21 cellular contexts compared by ENCODE assay signal in genomic region chr3:126347543-126348161, GRCh38. TPM values are rescaled to one million over a fixed set of nuclear protein-coding genes. Genes with fewer than 3 reads are reported as not detected.
DNase-seq lines count a peak whose midpoint lies in the region; ATAC-seq and TF ChIP-seq lines count a peak whose summit lies in the region.
"Had no signal": no experiment of that assay in that cellular context is flagged by ENCODE, and none has a peak within 500 bp of the region (broad histone marks: within the 10 kb centered on the region; RNA-seq: fewer than 3 reads in every experiment).

No MANE protein-coding gene starts in this region.

- peak; percentile 84 to 98 for TF ChIP-seq EP300 in tibial nerve (IDR thresholded peaks at IDR 0.05)

- H3K36me3 ChIP-seq in endodermal cell (ENCODE audit: control insufficient read depth, insufficient read depth, low read length) (no peaks in the 10 kb centered on the region), tibial nerve (peaks cover 0 to 92% (median 15%) of the 10 kb centered on the region in 3 donors), hepatocyte (replicated peaks; ENCODE audit: insufficient read depth, low read depth) (no peaks in the 10 kb centered on the region)

- no peak overlapping the region for H3K4me2 ChIP-seq in hepatocyte

- TF ChIP-seq POLR2A in tibial nerve (IDR thresholded peaks at IDR 0.05), result peak in 1 of 2 donors; percentile 50

- ATAC-seq in natural killer cell treated with Interleukin-12 subunit alpha and Interleukin-12 subunit beta and Interleukin-15 and Interleukin-18, amount 100 ng/mL, for 72 hours, result no peak
- no peak for ATAC-seq in stimulated activated naive CD8-positive, alpha-beta T cell treated with anti-CD3 and anti-CD28 coated beads, Interleukin-15, Interleukin-2, amounts not matched to agents 100 U/mL and 50 U/mL, for 24 hours

- 86 to 91% methylated on average over 4 to 8 of the region's 8 CpGs for whole genome bisulfite sequencing in endodermal cell (ENCODE audit: insufficient coverage in 1 of 2, insufficient read length in 1 of 2), 2 experiments
- WGBS in tibial nerve, 2 donors, result 56 to 61% methylated on average over 8 of the region's 8 CpGs
- 82% methylated on average over 8 of the region's 8 CpGs for WGBS in hepatocyte (ENCODE audit: low lambda C conversion rate, missing lambda C conversion rate)

- no peaks in the 10 kb centered on the region for H3K79me2 ChIP-seq in hepatocyte
- H3K79me2 ChIP-seq: parathyroid adenoma had no signal

- H3K4me1 ChIP-seq in endodermal cell (ENCODE audit: control insufficient read depth, insufficient read depth, low read length) (no peaks in the 10 kb centered on the region), tibial nerve (peaks cover 3 to 97% (median 59%) of the 10 kb centered on the region in 4 donors), hepatocyte (ENCODE audit: insufficient read depth) (peaks cover 2% of the 10 kb centered on the region)
- H3K4me1 ChIP-seq: parathyroid adenoma had no signal

- no peak overlapping the region for H3K4me3 ChIP-seq in endodermal cell (ENCODE audit: low read length)
- H3K4me3 ChIP-seq in tibial nerve, result no peak overlapping the region
- no peak overlapping the region for H3K4me3 ChIP-seq in hepatocyte
- H3K4me3 ChIP-seq: thoracic aorta had no signal

- H3K9me2 ChIP-seq in hepatocyte (replicated peaks; ENCODE audit: insufficient read depth), result no peaks in the 10 kb centered on the region

- peaks cover 2% of the 10 kb centered on the region for H4K20me1 ChIP-seq in hepatocyte (ENCODE audit: insufficient read depth, poor library complexity, severe bottlenecking)

- H3K27ac ChIP-seq in endodermal cell (ENCODE audit: low read depth, low read length) (no peak overlapping the region), tibial nerve (peak overlapping the region; percentile 66 to 100 (median 96)), hepatocyte (no peak overlapping the region)
- H3K27ac ChIP-seq: parathyroid adenoma, thoracic aorta had no signal

- H3K9me3 ChIP-seq in endodermal cell (ENCODE audit: control insufficient read depth, low read length) (no peaks in the 10 kb centered on the region), tibial nerve (no peaks in the 10 kb centered on the region), hepatocyte (ENCODE audit: low read depth) (no peaks in the 10 kb centered on the region)
- H3K9me3 ChIP-seq: thoracic aorta had no signal

- no peak overlapping the region for H3K4me3 Mint-ChIP-seq in activated T-cell treated with anti-CD3 and anti-CD28 coated beads, Interleukin-2, amount 50 U/mL, for 24 hours
- H3K4me3 Mint-ChIP-seq in endodermal cell, result no peak overlapping the region
- no peak overlapping the region for H3K4me3 Mint-ChIP-seq in natural killer cell treated with Interleukin-12 subunit alpha and Interleukin-12 subunit beta and Interleukin-15 and Interleukin-18, amount 100 ng/mL, for 72 hours
- H3K4me3 Mint-ChIP-seq: activated T-helper 1 cell treated with anti-CD3 and anti-CD28 coated beads, Interleukin-12 subunit alpha, Interleukin-12 subunit beta, Interleukin-2, Interleukin-4 antibody, amounts not matched to agents 30 ng/mL and 10 ng/mL and 1 ng/mL, durations not matched to agents 14 hours and 24 hours and 36 hours; CD4-positive, alpha-beta T cell; T-helper 2 cell treated with Interferon-gamma antibody and Interleukin-4, amounts not matched to agents 5 μg/mL and 100 μg/mL, for 36 hours had no signal

- peak; percentile 9 for DNase-seq in activated T-cell treated with anti-CD3 and anti-CD28 coated beads, Interleukin-2, amount 50 U/mL, for 24 hours
- DNase-seq in activated T-cell treated with anti-CD3 and anti-CD28 coated beads for 4 hours (no peak), endodermal cell (peak; percentile 43), tibial nerve (ENCODE audit: low spot score in 2 of 2) (peak in 1 of 2 donors; percentile 13), hepatocyte (ENCODE audit: low spot score) (no peak), iPS-NIHi7 (ENCODE audit: extremely low spot score) (no peak)
- peak; percentile 51 for DNase-seq in natural killer cell treated with Interleukin-12 subunit alpha and Interleukin-12 subunit beta and Interleukin-15 and Interleukin-18, amount 100 ng/mL, for 72 hours (ENCODE audit: low spot score)
- no peak for DNase-seq in stimulated activated naive CD8-positive, alpha-beta T cell treated with anti-CD3 and anti-CD28 coated beads, Interleukin-15, Interleukin-2, amounts not matched to agents 100 U/mL and 50 U/mL, for 24 hours
- DNase-seq: activated CD4-positive, alpha-beta T cell treated with anti-CD3 and anti-CD28 coated beads for 48 hours; amniotic stem cell; NCI-H1436 treated with DMSO at 0.1 percent for 48 hours; NCI-H2227 treated with DMSO at 0.1 percent for 48 hours; SIG-M5 had no signal

- no peaks in the 10 kb centered on the region for H3K4me1 Mint-ChIP-seq in activated T-cell treated with anti-CD3 and anti-CD28 coated beads, Interleukin-2, amount 50 U/mL, for 24 hours (ENCODE audit: low read depth)
- H3K4me1 Mint-ChIP-seq in endodermal cell, result peaks cover 4% of the 10 kb centered on the region
- H3K4me1 Mint-ChIP-seq in natural killer cell treated with Interleukin-12 subunit alpha and Interleukin-12 subunit beta and Interleukin-15 and Interleukin-18, amount 100 ng/mL, for 72 hours (ENCODE audit: low read depth in 2 of 2), result no peaks in the 10 kb centered on the region

- TF ChIP-seq CTCF in endodermal cell (conservative IDR thresholded peaks at IDR 0.05), result no peak
- no peak for TF ChIP-seq CTCF in tibial nerve (IDR thresholded peaks at IDR 0.05)
- no peak for TF ChIP-seq CTCF in hepatocyte (IDR thresholded peaks at IDR 0.05; ENCODE audit: poor library complexity)

- H2AFZ ChIP-seq in hepatocyte, result no peak overlapping the region
- H2AFZ ChIP-seq: parathyroid adenoma had no signal

- no peak overlapping the region for H3K9ac ChIP-seq in endodermal cell (ENCODE audit: extremely low read depth, low read length, poor library complexity, severe bottlenecking)
- H3K9ac ChIP-seq: parathyroid adenoma had no signal

- H3K36me3 Mint-ChIP-seq in activated T-cell treated with anti-CD3 and anti-CD28 coated beads, Interleukin-2, amount 50 U/mL, for 24 hours (ENCODE audit: low read depth), result no peaks in the 10 kb centered on the region
- peaks cover 14% of the 10 kb centered on the region for H3K36me3 Mint-ChIP-seq in endodermal cell (ENCODE audit: low read depth)
- no peaks in the 10 kb centered on the region for H3K36me3 Mint-ChIP-seq in natural killer cell treated with Interleukin-12 subunit alpha and Interleukin-12 subunit beta and Interleukin-15 and Interleukin-18, amount 100 ng/mL, for 72 hours

- H3K27me3 ChIP-seq in endodermal cell (ENCODE audit: control insufficient read depth, insufficient read depth, low read length, poor library complexity, severe bottlenecking) (no peaks in the 10 kb centered on the region), tibial nerve (no peaks in the 10 kb centered on the region), hepatocyte (no peaks in the 10 kb centered on the region)

- H3K27ac Mint-ChIP-seq in activated T-cell treated with anti-CD3 and anti-CD28 coated beads, Interleukin-2, amount 50 U/mL, for 24 hours, result no peak overlapping the region
- no peak overlapping the region for H3K27ac Mint-ChIP-seq in endodermal cell
- H3K27ac Mint-ChIP-seq in natural killer cell treated with Interleukin-12 subunit alpha and Interleukin-12 subunit beta and Interleukin-15 and Interleukin-18, amount 100 ng/mL, for 72 hours, result no peak overlapping the region
- H3K27ac Mint-ChIP-seq: activated T-helper 1 cell treated with anti-CD3 and anti-CD28 coated beads, Interleukin-12 subunit alpha, Interleukin-12 subunit beta, Interleukin-2, Interleukin-4 antibody, amounts not matched to agents 30 ng/mL and 10 ng/mL and 1 ng/mL, durations not matched to agents 14 hours and 24 hours and 36 hours; CD4-positive, alpha-beta T cell; T-helper 2 cell treated with Interferon-gamma antibody and Interleukin-4, amounts not matched to agents 5 μg/mL and 100 μg/mL, for 36 hours had no signal

- no peaks in the 10 kb centered on the region for H3K9me3 Mint-ChIP-seq in activated T-cell treated with anti-CD3 and anti-CD28 coated beads, Interleukin-2, amount 50 U/mL, for 24 hours
- H3K9me3 Mint-ChIP-seq in endodermal cell, result no peaks in the 10 kb centered on the region
- H3K9me3 Mint-ChIP-seq in natural killer cell treated with Interleukin-12 subunit alpha and Interleukin-12 subunit beta and Interleukin-15 and Interleukin-18, amount 100 ng/mL, for 72 hours, result no peaks in the 10 kb centered on the region
- H3K9me3 Mint-ChIP-seq: activated T-helper 1 cell treated with anti-CD3 and anti-CD28 coated beads, Interleukin-12 subunit alpha, Interleukin-12 subunit beta, Interleukin-2, Interleukin-4 antibody, amounts not matched to agents 30 ng/mL and 10 ng/mL and 1 ng/mL, durations not matched to agents 14 hours and 24 hours and 36 hours; CD4-positive, alpha-beta T cell; T-helper 2 cell treated with Interferon-gamma antibody and Interleukin-4, amounts not matched to agents 5 μg/mL and 100 μg/mL, for 36 hours had no signal

- no peaks in the 10 kb centered on the region for H3K27me3 Mint-ChIP-seq in activated T-cell treated with anti-CD3 and anti-CD28 coated beads, Interleukin-2, amount 50 U/mL, for 24 hours
- no peaks in the 10 kb centered on the region for H3K27me3 Mint-ChIP-seq in endodermal cell (ENCODE audit: insufficient read depth)
- H3K27me3 Mint-ChIP-seq in natural killer cell treated with Interleukin-12 subunit alpha and Interleukin-12 subunit beta and Interleukin-15 and Interleukin-18, amount 100 ng/mL, for 72 hours, result no peaks in the 10 kb centered on the region
- H3K27me3 Mint-ChIP-seq: CD4-positive, alpha-beta T cell had no signal

RNA-seq across cellular contexts. Expression of gene KLF15, which starts 9.6 kb away (rescaled TPM):
- total RNA-seq in endodermal cell (10 to 100 TPM; 20.7 to 31.1 TPM), tibial nerve (100 to 1,000 TPM; 138 to 234 (median 176) TPM), hepatocyte (16.7 and 19.9 TPM in 2 replicates)
- 7.3 TPM for polyA plus RNA-seq in endodermal cell (2013, experiment 1 of 2)
- polyA plus RNA-seq in endodermal cell (2013, experiment 2 of 2), result 5.6 TPM
- total RNA-seq in natural killer cell treated with Interleukin-12 subunit alpha and Interleukin-12 subunit beta and Interleukin-15 and Interleukin-18, amount 100 ng/mL, for 72 hours, result under 1 TPM in 1 of 2 donors, not detected in 1; 0.26 TPM
- polyA plus RNA-seq in hepatocyte, result 1.8 TPM in 2 replicates

RNA-seq across cellular contexts. Expression of gene CFAP100, which starts 47.1 kb away (rescaled TPM):
- total RNA-seq in endodermal cell (under 1 TPM; 0.44 to 0.66 TPM), tibial nerve (1 to 10 TPM in 1 of 4 donors, not detected in 3; 6.1 TPM), hepatocyte (not detected in 2 replicates)
- polyA plus RNA-seq in endodermal cell (2013, experiment 1 of 2), result 2.6 TPM
- polyA plus RNA-seq in endodermal cell (2013, experiment 2 of 2), result 1.6 TPM
- total RNA-seq in natural killer cell treated with Interleukin-12 subunit alpha and Interleukin-12 subunit beta and Interleukin-15 and Interleukin-18, amount 100 ng/mL, for 72 hours, result not detected
- polyA plus RNA-seq in hepatocyte, result not detected in 2 replicates
- total RNA-seq: A673; activated T-helper 1 cell treated with anti-CD3 and anti-CD28 coated beads, Interleukin-12 subunit alpha, Interleukin-12 subunit beta, Interleukin-2, Interleukin-4 antibody, amounts not matched to agents 30 ng/mL and 10 ng/mL and 1 ng/mL, durations not matched to agents 14 hours and 24 hours and 36 hours; CD4-positive, alpha-beta T cell; Daoy; kidney epithelial cell; thoracic aorta had no signal

Comparison
In these comparisons a context has a peak if more than half of its experiments do, and no peak if none do; other contexts are left out.
1. DNase-seq: peak in activated T-cell treated with anti-CD3 and anti-CD28 coated beads, Interleukin-2, amount 50 U/mL, for 24 hours (single experiment), endodermal cell (single experiment) and natural killer cell treated with Interleukin-12 subunit alpha and Interleukin-12 subunit beta and Interleukin-15 and Interleukin-18, amount 100 ng/mL, for 72 hours (single experiment); none in activated T-cell treated with anti-CD3 and anti-CD28 coated beads for 4 hours (single experiment), hepatocyte (single experiment), stimulated activated naive CD8-positive, alpha-beta T cell treated with anti-CD3 and anti-CD28 coated beads, Interleukin-15, Interleukin-2, amounts not matched to agents 100 U/mL and 50 U/mL, for 24 hours (single experiment) and iPS-NIHi7 (single experiment).
2. H3K27ac ChIP-seq: peak in tibial nerve (4 of 4); none in endodermal cell (single experiment) and hepatocyte (single experiment).
3. RNA of gene KLF15, which starts 9.6 kb away (total RNA-seq): 138 to 234 TPM in tibial nerve, 20.7 to 31.1 TPM in endodermal cell and 16.7 to 19.9 TPM in hepatocyte; 0.26 TPM in natural killer cell treated with Interleukin-12 subunit alpha and Interleukin-12 subunit beta and Interleukin-15 and Interleukin-18, amount 100 ng/mL, for 72 hours; every median in the first group is over 10 times any median in the second.